ENCODE assay signal across 24 cellular contexts in genomic region chr3:142603340-142603730, GRCh38. TPM values are rescaled to one million over a fixed set of nuclear protein-coding genes. Genes with fewer than 3 reads are reported as not detected.
DNase-seq lines count a peak whose midpoint lies in the region; ATAC-seq, FAIRE-seq and TF ChIP-seq lines count a peak whose summit lies in the region.
"Had no signal": no experiment of that assay in that cellular context is flagged by ENCODE, and none has a peak within 500 bp of the region (broad histone marks: within the 10 kb centered on the region; RNA-seq: fewer than 3 reads in every experiment).

No MANE protein-coding gene starts in this region.

- no peak for TF ChIP-seq CTCF in Peyer's patch (IDR thresholded peaks at IDR 0.05)

- TF ChIP-seq POLR2A in Peyer's patch (IDR thresholded peaks at IDR 0.05) (peak in 1 of 2 donors; percentile 25), H54 (IDR thresholded peaks at IDR 0.05; ENCODE audit: low read depth, low read length) (no peak)

- H3K36me3 ChIP-seq in Peyer's patch (no peaks in the 10 kb centered on the region), duodenal mucosa (ENCODE audit: control insufficient read depth in 1 of 2, insufficient read depth in 2 of 2, low read length in 2 of 2) (no peaks in the 10 kb centered on the region), muscle layer of duodenum (ENCODE audit: control insufficient read depth in 1 of 2, insufficient read depth in 2 of 2, low read length in 2 of 2) (no peaks in the 10 kb centered on the region)
- H3K36me3 ChIP-seq: BLaER1 had no signal

- ATAC-seq in left colon: peak; percentile 76
- ATAC-seq in GM21737 (IDR thresholded peaks at IDR 0.05; ENCODE audit: unreplicated experiment): no peak
- ATAC-seq in GM19467 (IDR thresholded peaks at IDR 0.05; ENCODE audit: unreplicated experiment): no peak
- ATAC-seq: CD8-positive, alpha-beta T cell; GM12878; HCT116 had no signal

- H3K9ac ChIP-seq in duodenal mucosa (ENCODE audit: low read depth in 1 of 2, low read length in 2 of 2): peak overlapping the region in 1 of 2 donors; percentile 46
- H3K9ac ChIP-seq: BLaER1, GM23248 had no signal

- H3K27me3 ChIP-seq in Peyer's patch (no peaks in the 10 kb centered on the region), duodenal mucosa (ENCODE audit: control insufficient read depth in 1 of 2, insufficient read depth in 2 of 2, low read length in 2 of 2) (no peaks in the 10 kb centered on the region), muscle layer of duodenum (ENCODE audit: low read depth, low read length) (no peaks in the 10 kb centered on the region)
- H3K27me3 ChIP-seq: BLaER1 had no signal

- DNase-seq in Peyer's patch (peak in 2 of 3 donors; percentile 58 to 65), left colon (peak; percentile 47 to 58), H54 (ENCODE audit: insufficient read length, low spot score) (no peak)
- DNase-seq in activated T-cell treated with anti-CD3 and anti-CD28 coated beads, Interleukin-2, amount 50 U/mL, for 48 hours: no peak
- DNase-seq: CD4-positive, CD25-positive, alpha-beta regulatory T cell; CD8-positive, alpha-beta T cell; DMS 273 treated with DMSO at 0.1 percent for 48 hours; DMS79; EL; GDM1; GM23248; H9 had no signal

- H3K9me3 ChIP-seq in Peyer's patch (no peaks in the 10 kb centered on the region), duodenal mucosa (ENCODE audit: control insufficient read depth in 1 of 2, low read length in 2 of 2) (no peaks in the 10 kb centered on the region), muscle layer of duodenum (ENCODE audit: control insufficient read depth in 1 of 2, low read length in 2 of 2) (no peaks in the 10 kb centered on the region)
- H3K9me3 ChIP-seq: BLaER1 had no signal

- peak overlapping the region in 2 of 4 donors; percentile 78 to 89 for H3K27ac ChIP-seq in Peyer's patch
- H3K27ac ChIP-seq in duodenal mucosa (ENCODE audit: low read depth, low read length): peak overlapping the region; percentile 63
- peak overlapping the region; percentile 33 for H3K27ac ChIP-seq in muscle layer of duodenum (ENCODE audit: low read length)
- H3K27ac ChIP-seq: 22Rv1, BLaER1, C4-2B, GM23248 had no signal

- H3K4me3 ChIP-seq in Peyer's patch: peak overlapping the region in 2 of 4 donors; percentile 15 to 33
- peak overlapping the region; percentile 6 to 30 for H3K4me3 ChIP-seq in duodenal mucosa (ENCODE audit: low read depth in 1 of 2, low read length in 2 of 2)
- H3K4me3 ChIP-seq in muscle layer of duodenum (ENCODE audit: low read depth in 1 of 2, low read length in 2 of 2): no peak overlapping the region
- H3K4me3 ChIP-seq: BLaER1, GM12878, GM23248 had no signal

- H3K4me1 ChIP-seq in Peyer's patch (peaks cover 0 to 19% (median 0%) of the 10 kb centered on the region in 4 donors), duodenal mucosa (ENCODE audit: control insufficient read depth in 1 of 2, insufficient read depth in 2 of 2, low read length in 2 of 2) (peaks cover 41 to 51% of the 10 kb centered on the region in 2 donors), muscle layer of duodenum (ENCODE audit: control insufficient read depth in 1 of 2, insufficient read depth in 2 of 2, low read length in 2 of 2) (no peaks in the 10 kb centered on the region)

- intact Hi-C loops in left colon (cut with DNase I, micrococcal nuclease): no loop called here

- no peak for FAIRE-seq in H54 (lab: Jason Lieb, UNC)
- FAIRE-seq: A204.1, D721Med, GM12878, H1 had no signal

RNA-seq across cellular contexts. Expression of gene PLS1, which starts 7.1 kb away (rescaled TPM):
- total RNA-seq in Peyer's patch (100 to 1,000 TPM in 3 of 4 donors, 10 to 100 TPM in 1; 48.7 to 661 (median 328) TPM), left colon (100 to 1,000 TPM; 457 to 472 TPM)

RNA-seq across cellular contexts. Expression of gene ATR, which starts 24.8 kb away (rescaled TPM):
- 10 to 100 TPM; 21.0 to 53.6 (median 23.9) TPM for total RNA-seq in Peyer's patch
- total RNA-seq in left colon: 10 to 100 TPM; 13.7 to 18.9 TPM

Comparison
In these comparisons a context has a peak if more than half of its experiments do, and no peak if none do; other contexts are left out.
1. DNase-seq: peak in Peyer's patch (2 of 3) and left colon (2 of 2); none in H54 (single experiment) and activated T-cell treated with anti-CD3 and anti-CD28 coated beads, Interleukin-2, amount 50 U/mL, for 48 hours (0 of 2).
2. H3K4me3 ChIP-seq: peak in duodenal mucosa (2 of 2); none in muscle layer of duodenum (0 of 2).